In genomic region chr6:33007831-33008395, GRCh38 we compare ENCODE assay signal across 23 cellular contexts. TPM values are rescaled to one million over a fixed set of nuclear protein-coding genes. Genes with fewer than 3 reads are reported as not detected.
DNase-seq lines count a peak whose midpoint lies in the region; ATAC-seq and TF ChIP-seq lines count a peak whose summit lies in the region.
"Had no signal": no experiment of that assay in that cellular context is flagged by ENCODE, and none has a peak within 500 bp of the region (broad histone marks: within the 10 kb centered on the region; RNA-seq: fewer than 3 reads in every experiment).

No MANE protein-coding gene starts in this region.

- H3K36me3 Mint-ChIP-seq in stimulated activated naive CD8-positive, alpha-beta T cell treated with anti-CD3 and anti-CD28 coated beads, Interleukin-15, Interleukin-2, amounts not matched to agents 100 ng/mL and 50 ng/mL, for 24 hours (ENCODE audit: low read depth): no peaks in the 10 kb centered on the region
- no peaks in the 10 kb centered on the region for H3K36me3 Mint-ChIP-seq in T-cell
- H3K36me3 Mint-ChIP-seq in memory B cell: peaks cover 29% of the 10 kb centered on the region
- no peaks in the 10 kb centered on the region for H3K36me3 Mint-ChIP-seq in MCF 10A (ENCODE audit: insufficient read depth, unreplicated experiment)
- H3K36me3 Mint-ChIP-seq: activated naive CD4-positive, alpha-beta T cell treated with anti-CD3 and anti-CD28 coated beads, Interleukin-2, amount 10 ng/mL, durations not matched to agents 7 days and 5 days; brain; type B pancreatic cell had no signal

- no TSS peak for BruUV-seq in MCF 10A (replicated peaks; lab: Mats Ljungman, UMichigan)

- intact Hi-C loops in MCF 10A (cut with micrococcal nuclease): no loop called here

- CTCF ChIA-PET in T-cell (lab: Charles Lee) (no interaction called here), MCF 10A (lab: Yijun Ruan, JAX) (interaction anchor here (0.6 to 1.2 kb wide), 3 partner anchors 23 to 170 kb away, joined by 3 to 10 read pairs (median 4); partner anchors contain the start of gene TAP2)

- POLR2A ChIA-PET in T-cell (lab: Charles Lee) (interaction anchor here in 1 of 2 donors (0.5 kb wide), 1 partner anchor 42 kb away, joined by 3 read pairs; no protein-coding TSS in a partner anchor), MCF 10A (lab: Yijun Ruan, JAX) (no interaction called here)

- H3K27me3 Mint-ChIP-seq in stimulated activated naive CD8-positive, alpha-beta T cell treated with anti-CD3 and anti-CD28 coated beads, Interleukin-15, Interleukin-2, amounts not matched to agents 100 ng/mL and 50 ng/mL, for 24 hours: no peaks in the 10 kb centered on the region
- peaks cover 0 to 7% of the 10 kb centered on the region in 2 donors for H3K27me3 Mint-ChIP-seq in T-cell
- no peaks in the 10 kb centered on the region for H3K27me3 Mint-ChIP-seq in memory B cell
- peaks cover 95% of the 10 kb centered on the region for H3K27me3 Mint-ChIP-seq in MCF 10A (ENCODE audit: insufficient read depth, unreplicated experiment)

- TF ChIP-seq CTCF in MCF 10A (IDR thresholded peaks at IDR 0.05; ENCODE audit: unreplicated experiment): no peak

- H3K27ac Mint-ChIP-seq in stimulated activated naive CD8-positive, alpha-beta T cell treated with anti-CD3 and anti-CD28 coated beads, Interleukin-15, Interleukin-2, amounts not matched to agents 100 ng/mL and 50 ng/mL, for 24 hours: no peak overlapping the region
- H3K27ac Mint-ChIP-seq in T-cell: peak overlapping the region in 1 of 2 donors; percentile 15
- peak overlapping the region; percentile 97 for H3K27ac Mint-ChIP-seq in memory B cell
- H3K27ac Mint-ChIP-seq in MCF 10A (ENCODE audit: low read depth, unreplicated experiment): no peak overlapping the region
- H3K27ac Mint-ChIP-seq: activated naive CD4-positive, alpha-beta T cell treated with anti-CD3 and anti-CD28 coated beads, Interleukin-2, amount 10 ng/mL, durations not matched to agents 7 days and 5 days; brain; T-helper 2 cell treated with Interferon-gamma antibody and Interleukin-4, amounts not matched to agents 5 μg/mL and 100 μg/mL, for 36 hours had no signal

- H3K4me3 Mint-ChIP-seq in stimulated activated naive CD8-positive, alpha-beta T cell treated with anti-CD3 and anti-CD28 coated beads, Interleukin-15, Interleukin-2, amounts not matched to agents 100 ng/mL and 50 ng/mL, for 24 hours: peak overlapping the region; percentile 93
- H3K4me3 Mint-ChIP-seq in T-cell: peak overlapping the region; percentile 15 to 86 (median 84)
- peak overlapping the region; percentile 99 for H3K4me3 Mint-ChIP-seq in memory B cell
- H3K4me3 Mint-ChIP-seq in MCF 10A (ENCODE audit: unreplicated experiment): no peak overlapping the region
- H3K4me3 Mint-ChIP-seq: activated naive CD4-positive, alpha-beta T cell treated with anti-CD3 and anti-CD28 coated beads, Interleukin-2, amount 10 ng/mL, durations not matched to agents 7 days and 5 days; type B pancreatic cell had no signal

- H3K9me3 Mint-ChIP-seq in stimulated activated naive CD8-positive, alpha-beta T cell treated with anti-CD3 and anti-CD28 coated beads, Interleukin-15, Interleukin-2, amounts not matched to agents 100 ng/mL and 50 ng/mL, for 24 hours: no peaks in the 10 kb centered on the region
- H3K9me3 Mint-ChIP-seq in T-cell: no peaks in the 10 kb centered on the region
- H3K9me3 Mint-ChIP-seq in memory B cell: no peaks in the 10 kb centered on the region
- no peaks in the 10 kb centered on the region for H3K9me3 Mint-ChIP-seq in MCF 10A (ENCODE audit: unreplicated experiment)
- H3K9me3 Mint-ChIP-seq: activated naive CD4-positive, alpha-beta T cell treated with anti-CD3 and anti-CD28 coated beads, Interleukin-2, amount 10 ng/mL, durations not matched to agents 7 days and 5 days; brain; T-helper 2 cell treated with Interferon-gamma antibody and Interleukin-4, amounts not matched to agents 5 μg/mL and 100 μg/mL, for 36 hours; type B pancreatic cell had no signal

- no peak for DNase-seq in stimulated activated naive CD8-positive, alpha-beta T cell treated with anti-CD3 and anti-CD28 coated beads, Interleukin-15, Interleukin-2, amounts not matched to agents 100 U/mL and 50 U/mL, for 24 hours
- DNase-seq in T-cell (no peak), memory B cell (ENCODE audit: low spot score in 2 of 2) (no peak), GOT3 (lab: John Stamatoyannopoulos, UW) (no peak), MCF 10A (ENCODE audit: unreplicated experiment) (no peak)
- DNase-seq: activated naive CD4-positive, alpha-beta T cell treated with anti-CD3 and anti-CD28 coated beads, Interleukin-2, amount 10 ng/mL, durations not matched to agents 7 days and 5 days; COR-L47; dermis blood vessel endothelial cell; erythroblast; gastrocnemius medialis; NCI-H1436; NCI-H774; occipital lobe; PC-3; retina; stimulated activated CD4-positive, alpha-beta T cell treated with anti-CD3 and anti-CD28 coated beads, Interleukin-15, amount 100 ng/mL, for 24 hours; stomach had no signal

- ATAC-seq in stimulated activated naive CD8-positive, alpha-beta T cell treated with anti-CD3 and anti-CD28 coated beads, Interleukin-15, Interleukin-2, amounts not matched to agents 100 U/mL and 50 U/mL, for 24 hours: no peak
- no peak for ATAC-seq in T-cell (replicated peaks in 1 of 4)
- no peak for ATAC-seq in memory B cell (ENCODE audit: low read depth)
- no peak for ATAC-seq in GM18517 (IDR thresholded peaks at IDR 0.05; ENCODE audit: unreplicated experiment)
- ATAC-seq in GM21360 (IDR thresholded peaks at IDR 0.05; ENCODE audit: unreplicated experiment): no peak
- ATAC-seq: gastrocnemius medialis, PC-3 had no signal

- peaks cover 24% of the 10 kb centered on the region for H3K4me1 Mint-ChIP-seq in stimulated activated naive CD8-positive, alpha-beta T cell treated with anti-CD3 and anti-CD28 coated beads, Interleukin-15, Interleukin-2, amounts not matched to agents 100 ng/mL and 50 ng/mL, for 24 hours (ENCODE audit: low read depth)
- peaks cover 14 to 20% (median 19%) of the 10 kb centered on the region in 3 donors for H3K4me1 Mint-ChIP-seq in T-cell
- H3K4me1 Mint-ChIP-seq in memory B cell: peaks cover 36% of the 10 kb centered on the region
- no peaks in the 10 kb centered on the region for H3K4me1 Mint-ChIP-seq in MCF 10A (ENCODE audit: insufficient read depth, unreplicated experiment)

RNA-seq across cellular contexts. Expression of gene HLA-DOA, which starts 1.5 kb away (rescaled TPM):
- total RNA-seq in T-cell (10 to 100 TPM in 3 of 5 donors, 1 to 10 TPM in 2; 6.1 to 17.0 (median 13.4) TPM), MCF 10A (2022) (not detected in 2 replicates)
- total RNA-seq: dermis blood vessel endothelial cell, PC-3 had no signal

RNA-seq across cellular contexts. Expression of gene BRD2, which starts 39.5 kb away (rescaled TPM):
- total RNA-seq in T-cell: 100 to 1,000 TPM; 320 to 383 (median 358) TPM
- total RNA-seq in MCF 10A (2022): 201 and 223 TPM in 2 replicates

RNA-seq across cellular contexts. Expression of gene HLA-DMA, which starts 55.0 kb away (rescaled TPM):
- total RNA-seq in T-cell: 10 to 100 TPM; 22.3 to 37.8 (median 27.5) TPM
- total RNA-seq in MCF 10A (2022): 2.4 and 2.9 TPM in 2 replicates
